Comparison of ENCODE assay signal across 8 cellular contexts in genomic region chr10:22690614-22691431, GRCh38. TPM values are rescaled to one million over a fixed set of nuclear protein-coding genes. Genes with fewer than 3 reads are reported as not detected.
DNase-seq lines count a peak whose midpoint lies in the region; ATAC-seq and TF ChIP-seq lines count a peak whose summit lies in the region.
"Had no signal": no experiment of that assay in that cellular context is flagged by ENCODE, and none has a peak within 500 bp of the region (broad histone marks: within the 10 kb centered on the region; RNA-seq: fewer than 3 reads in every experiment).

No MANE protein-coding gene starts in this region.

- H3K27ac ChIP-seq in liver (ENCODE audit: low read depth in 1 of 2, low read length in 2 of 2) = peak overlapping the region in 1 of 2 donors; percentile 16

- peak; percentile 40 for ATAC-seq in GM18508 (IDR thresholded peaks at IDR 0.05; ENCODE audit: insufficient read depth, unreplicated experiment)
- ATAC-seq in HG03159 (IDR thresholded peaks at IDR 0.05; ENCODE audit: unreplicated experiment) = peak; percentile 39
- ATAC-seq in activated naive CD4-positive, alpha-beta T cell treated with anti-CD3 and anti-CD28 coated beads, Interleukin-2, amount 50 U/mL, for 72 hours = no peak
- no peak for ATAC-seq in GM19324 (IDR thresholded peaks at IDR 0.05; ENCODE audit: low FRiP score, unreplicated experiment)

- H3K9me3 ChIP-seq in liver (ENCODE audit: control insufficient read depth in 4 of 4, low read length in 3 of 4) = no peaks in the 10 kb centered on the region

- 80% methylated on average over 9 of the region's 9 CpGs for WGBS in liver

- no peaks in the 10 kb centered on the region for H3K27me3 ChIP-seq in liver (ENCODE audit: control insufficient read depth in 4 of 4, insufficient read depth in 4 of 4, low read length in 3 of 4)

- H3K27ac Mint-ChIP-seq in activated naive CD4-positive, alpha-beta T cell treated with anti-CD3 and anti-CD28 coated beads, Interleukin-2, amount 50 U/mL, for 72 hours = peak overlapping the region; percentile 24 to 27

- no peak for TF ChIP-seq RAD21 in liver (IDR thresholded peaks at IDR 0.05)

- no peak for DNase-seq in activated naive CD4-positive, alpha-beta T cell treated with anti-CD3 and anti-CD28 coated beads, Interleukin-2, amount 50 U/mL, for 72 hours (ENCODE audit: low spot score in 2 of 2)
- no peak for DNase-seq in NCI-H2029 (lab: John Stamatoyannopoulos, UW)
- no peak for DNase-seq in SW480 (ENCODE audit: low spot score)
- DNase-seq: NCI-H526 had no signal

- no peak for TF ChIP-seq CTCF in liver (IDR thresholded peaks at IDR 0.05; ENCODE audit: low read depth, low read length, missing input control)

- peaks cover 0 to 21% of the 10 kb centered on the region in 2 donors for H3K36me3 Mint-ChIP-seq in activated naive CD4-positive, alpha-beta T cell treated with anti-CD3 and anti-CD28 coated beads, Interleukin-2, amount 50 U/mL, for 72 hours

- no peak overlapping the region for H3K4me3 ChIP-seq in liver (ENCODE audit: low read depth in 1 of 3, low read length in 3 of 3)

- no peaks in the 10 kb centered on the region for H3K36me3 ChIP-seq in liver (ENCODE audit: control insufficient read depth in 4 of 4, insufficient read depth in 3 of 4, low read depth in 1 of 4, low read length in 3 of 4)

- H3K4me1 ChIP-seq in liver (ENCODE audit: control insufficient read depth in 4 of 4, insufficient read depth in 4 of 4, low read length in 3 of 4) = peaks cover 2 to 7% (median 4%) of the 10 kb centered on the region in 4 donors

- no peaks in the 10 kb centered on the region for H3K9me3 Mint-ChIP-seq in activated naive CD4-positive, alpha-beta T cell treated with anti-CD3 and anti-CD28 coated beads, Interleukin-2, amount 50 U/mL, for 72 hours

- no peak overlapping the region for H3K9ac ChIP-seq in liver (ENCODE audit: low read depth in 1 of 2, low read length in 2 of 2)

TF ChIP-seq in liver, 16 proteins besides CTCF, POLR2A, EP300 and RAD21:
- TF ChIP-seq YY1 (IDR thresholded peaks at IDR 0.05) = no peak
- TF ChIP-seq FOXA2 (IDR thresholded peaks at IDR 0.05) = no peak
- peak in 1 of 2 donors; percentile 6 for TF ChIP-seq HNF4A (conservative IDR thresholded peaks at IDR 0.05)
- no peak for TF ChIP-seq REST (IDR thresholded peaks at IDR 0.05)
- no peak for TF ChIP-seq HNF4G (IDR thresholded peaks at IDR 0.05)
- no peak for TF ChIP-seq ZBTB33 (IDR thresholded peaks at IDR 0.05)
- no peak for TF ChIP-seq SP1 (IDR thresholded peaks at IDR 0.05)
- TF ChIP-seq MAX (IDR thresholded peaks at IDR 0.05) = peak; percentile 48
- TF ChIP-seq JUND (IDR thresholded peaks at IDR 0.05) = no peak
- TF ChIP-seq NR2F2 (IDR thresholded peaks at IDR 0.05) = no peak
- no peak for TF ChIP-seq ATF3 (IDR thresholded peaks at IDR 0.05)
- no peak for TF ChIP-seq FOXA1 (IDR thresholded peaks at IDR 0.05)

RNA-seq across cellular contexts. Expression of gene PIP4K2A, which starts 23.6 kb away (rescaled TPM):
- total RNA-seq in activated naive CD4-positive, alpha-beta T cell treated with anti-CD3 and anti-CD28 coated beads, Interleukin-2, amount 50 U/mL, for 72 hours = 100 to 1,000 TPM in 1 of 2 donors, 10 to 100 TPM in 1; 87.7 to 137 TPM
- total RNA-seq in liver = 10 to 100 TPM in 1 of 2 donors, 1 to 10 TPM in 1; 9.6 to 53.7 TPM
- polyA plus RNA-seq in liver = 1 to 10 TPM; 6.4 to 7.6 TPM

Comparison
In these comparisons a context has a peak if more than half of its experiments do, and no peak if none do; other contexts are left out.
1. ATAC-seq: peak in GM18508 (single experiment) and HG03159 (single experiment); none in activated naive CD4-positive, alpha-beta T cell treated with anti-CD3 and anti-CD28 coated beads, Interleukin-2, amount 50 U/mL, for 72 hours (0 of 2) and GM19324 (single experiment).